Comparison of ENCODE assay signal across 8 cellular contexts in genomic region chr22:27212617-27213177, GRCh38.
DNase-seq lines count a peak whose midpoint lies in the region; ATAC-seq and TF ChIP-seq lines count a peak whose summit lies in the region.

No MANE protein-coding gene starts in this region.

- H2AFZ ChIP-seq in fibroblast of lung (ENCODE audit: low read length) = no peak overlapping the region
- H2AFZ ChIP-seq in trophoblast cell (ENCODE audit: insufficient read depth, low read length, poor library complexity) = no peak overlapping the region

- H3K9ac ChIP-seq in fibroblast of lung (ENCODE audit: insufficient read depth, low read length) = no peak overlapping the region
- no peak overlapping the region for H3K9ac ChIP-seq in trophoblast cell (ENCODE audit: low read length)

- peak; percentile 50 to 63 for DNase-seq in Caco-2
- DNase-seq in NCI-H82 (lab: John Stamatoyannopoulos, UW) = peak; percentile 42
- peak; percentile 95 to 99 for DNase-seq in fibroblast of lung (ENCODE audit: low read depth in 2 of 2)
- DNase-seq in trophoblast cell = peak in 1 of 2 donors; percentile 24
- DNase-seq in activated effector memory CD4-positive, alpha-beta T cell treated with Interleukin-2 at 50 U/mL for 16 hours = no peak
- DNase-seq in stimulated activated CD4-positive, alpha-beta T cell treated with anti-CD3 and anti-CD28 coated beads, Interleukin-15, amount 100 ng/mL, for 24 hours = no peak
- DNase-seq in NCI-H1930 (lab: John Stamatoyannopoulos, UW) = no peak

- H3K4ac ChIP-seq in trophoblast cell (ENCODE audit: low read depth, low read length) = no peak overlapping the region

- POLR2A ChIA-PET in Caco-2 (lab: Charles Lee) = no interaction called here

- H4K91ac ChIP-seq in trophoblast cell (ENCODE audit: low read depth, low read length) = peak overlapping the region; percentile 10

- H3K9me3 ChIP-seq in Caco-2 (no peaks in the 10 kb centered on the region), fibroblast of lung (ENCODE audit: control insufficient read depth, insufficient read depth, low read depth, low read length) (no peaks in the 10 kb centered on the region), trophoblast cell (ENCODE audit: insufficient read depth, low read depth, low read length) (peaks cover 3% of the 10 kb centered on the region)

- H4K12ac ChIP-seq in trophoblast cell (ENCODE audit: low read depth, low read length) = no peak overlapping the region

- H3K4me1 Mint-ChIP-seq in Caco-2 (ENCODE audit: low read depth, unreplicated experiment) = peaks cover 17% of the 10 kb centered on the region

- H3K79me1 ChIP-seq in trophoblast cell (ENCODE audit: low read length) = peaks cover 9% of the 10 kb centered on the region

- H3K4me3 Mint-ChIP-seq in Caco-2 (ENCODE audit: unreplicated experiment) = peak overlapping the region; percentile 52

- no CpG with 5 or more reads among the region's 14 CpGs for WGBS in trophoblast cell (ENCODE audit: extremely low coverage, insufficient coverage, insufficient read length)

- no peaks in the 10 kb centered on the region for H3K27me3 ChIP-seq in Caco-2 (replicated peaks; ENCODE audit: control insufficient read depth, insufficient read depth, low read length)
- H3K27me3 ChIP-seq in fibroblast of lung (ENCODE audit: control insufficient read depth, insufficient read depth, low read length) = no peaks in the 10 kb centered on the region
- H3K27me3 ChIP-seq in trophoblast cell (ENCODE audit: insufficient read depth, low read length) = no peaks in the 10 kb centered on the region

- no peak overlapping the region for H2BK12ac ChIP-seq in trophoblast cell (ENCODE audit: low read length)

- H3K27ac Mint-ChIP-seq in Caco-2 (ENCODE audit: unreplicated experiment) = peak overlapping the region; percentile 62

- no peaks in the 10 kb centered on the region for H3K27me3 Mint-ChIP-seq in Caco-2 (ENCODE audit: insufficient read depth, unreplicated experiment)

- no peak overlapping the region for H3K23ac ChIP-seq in trophoblast cell (ENCODE audit: low read length)

- H2BK120ac ChIP-seq in trophoblast cell (ENCODE audit: insufficient read depth, low read length, poor library complexity) = no peak overlapping the region

- ATAC-seq in GM18517 (IDR thresholded peaks at IDR 0.05; ENCODE audit: unreplicated experiment) = no peak

- no TSS peak for BruUV-seq in Caco-2 (replicated peaks; lab: Mats Ljungman, UMichigan)

- H3K27ac ChIP-seq in fibroblast of lung (ENCODE audit: insufficient read depth, low read length) = peak overlapping the region; percentile 13
- peak overlapping the region; percentile 27 for H3K27ac ChIP-seq in trophoblast cell (ENCODE audit: low read depth, low read length)

- peak overlapping the region; percentile 11 for H3K14ac ChIP-seq in trophoblast cell (ENCODE audit: low read length)

- no peaks in the 10 kb centered on the region for H4K20me1 ChIP-seq in fibroblast of lung (ENCODE audit: control insufficient read depth, extremely low read depth, insufficient read depth, low read length)

- H3K4me1 ChIP-seq in Caco-2 = peaks cover 7% of the 10 kb centered on the region; the same call in 1 of the 2 replicates
- peaks cover 4% of the 10 kb centered on the region for H3K4me1 ChIP-seq in fibroblast of lung (ENCODE audit: control insufficient read depth, extremely low read depth, insufficient read depth, low read length)
- H3K4me1 ChIP-seq in trophoblast cell (ENCODE audit: control insufficient read depth in 1 of 2, insufficient read depth in 2 of 2, low read length in 2 of 2) = peaks cover 12% of the 10 kb centered on the region in 2 experiments

- no peaks in the 10 kb centered on the region for H3K9me3 Mint-ChIP-seq in Caco-2 (ENCODE audit: unreplicated experiment)

- H3K4me2 ChIP-seq in fibroblast of lung (ENCODE audit: extremely low read depth, insufficient read depth, low read length) (no peak overlapping the region), trophoblast cell (ENCODE audit: low read length) (no peak overlapping the region)

- H3K18ac ChIP-seq in trophoblast cell (ENCODE audit: low read length) = no peak overlapping the region

- H3K4me3 ChIP-seq in Caco-2 (ENCODE audit: low read depth, low read length) = no peak overlapping the region
- no peak overlapping the region for H3K4me3 ChIP-seq in fibroblast of lung (replicated peaks in 1 of 4; ENCODE audit: control extremely low read depth in 1 of 4, insufficient read depth in 1 of 4, low read depth in 3 of 4, low read length in 4 of 4)
- H3K4me3 ChIP-seq in trophoblast cell (ENCODE audit: low read depth, low read length) = no peak overlapping the region

- H2AK5ac ChIP-seq in trophoblast cell (ENCODE audit: low read length) = no peak overlapping the region

- H2BK5ac ChIP-seq in trophoblast cell (ENCODE audit: low read depth, low read length, poor library complexity) = no peak overlapping the region

- H3K36me3 ChIP-seq in Caco-2 (ENCODE audit: control insufficient read depth, insufficient read depth, low read length) (no peaks in the 10 kb centered on the region), fibroblast of lung (ENCODE audit: control insufficient read depth, insufficient read depth, low read length) (no peaks in the 10 kb centered on the region), trophoblast cell (ENCODE audit: control insufficient read depth in 1 of 2, insufficient read depth in 2 of 2, low read length in 2 of 2) (no peaks in the 10 kb centered on the region)

- H3K36me3 Mint-ChIP-seq in Caco-2 (ENCODE audit: insufficient read depth, unreplicated experiment) = no peaks in the 10 kb centered on the region

- no peaks in the 10 kb centered on the region for H3K79me2 ChIP-seq in fibroblast of lung (ENCODE audit: control insufficient read depth, insufficient read depth, low read length)
- H3K79me2 ChIP-seq in trophoblast cell (ENCODE audit: control insufficient read depth, insufficient read depth, low read length, poor library complexity) = no peaks in the 10 kb centered on the region

- CTCF ChIA-PET in Caco-2 (lab: Charles Lee) = no interaction called here

- H4K8ac ChIP-seq in trophoblast cell (ENCODE audit: low read depth, low read length) = no peak overlapping the region

- intact Hi-C loops in Caco-2 (cut with micrococcal nuclease; ENCODE audit: unreplicated experiment) = no loop called here

- TF ChIP-seq CTCF in Caco-2 (IDR thresholded peaks at IDR 0.05; ENCODE audit: insufficient read depth in 1 of 2, low read depth in 1 of 2, low read length in 1 of 2, severe bottlenecking in 1 of 2, unreplicated experiment in 1 of 2) (no peak), fibroblast of lung (conservative IDR thresholded peaks at IDR 0.05 in 1 of 2, IDR thresholded peaks at IDR 0.05 in 1 of 2; ENCODE audit: low read depth in 1 of 2, low read length in 2 of 2) (no peak)

Comparison
In these comparisons a context has a peak if more than half of its experiments do, and no peak if none do; other contexts are left out.
1. DNase-seq: peak in Caco-2 (2 of 2), NCI-H82 (single experiment) and fibroblast of lung (2 of 2); none in activated effector memory CD4-positive, alpha-beta T cell treated with Interleukin-2 at 50 U/mL for 16 hours (single experiment), stimulated activated CD4-positive, alpha-beta T cell treated with anti-CD3 and anti-CD28 coated beads, Interleukin-15, amount 100 ng/mL, for 24 hours (single experiment) and NCI-H1930 (0 of 2).